In the genomic region with DNA sequence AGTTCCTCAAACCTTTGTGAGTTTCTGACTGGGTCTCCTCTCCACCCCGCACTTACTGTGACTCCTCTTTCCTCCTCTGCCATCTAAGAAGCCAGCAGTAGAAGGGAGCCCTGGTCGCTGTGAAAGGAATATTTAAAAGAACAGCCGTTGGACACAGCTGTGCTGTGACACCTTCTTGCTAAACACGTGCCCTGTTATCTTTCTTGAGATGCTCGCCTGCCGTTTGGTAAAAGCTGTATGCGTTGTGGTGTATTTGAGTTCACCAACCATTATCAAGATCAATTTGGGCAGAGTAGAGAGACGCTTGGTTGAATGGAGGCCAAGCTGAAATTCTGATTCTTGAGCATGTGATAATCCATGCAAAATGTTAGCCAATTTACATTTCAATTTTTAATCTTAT, we compare ENCODE assay signal across 17 cellular contexts. TPM values are rescaled to one million over a fixed set of nuclear protein-coding genes. Genes with fewer than 3 reads are reported as not detected.
DNase-seq lines count a peak whose midpoint lies in the region; ATAC-seq, FAIRE-seq and TF ChIP-seq lines count a peak whose summit lies in the region.
"Had no signal": no experiment of that assay in that cellular context is flagged by ENCODE, and none has a peak within 500 bp of the region (broad histone marks: within the 10 kb centered on the region; RNA-seq: fewer than 3 reads in every experiment).

No MANE protein-coding gene starts in this region.

- H3K79me2 ChIP-seq in K562 (ENCODE audit: control insufficient read depth, insufficient read depth, low read length): peaks cover 39% of the 10 kb centered on the region

- TF ChIP-seq CTCF in K562 (IDR thresholded peaks at IDR 0.05 in 2 of 3, conservative IDR thresholded peaks at IDR 0.05 in 1 of 3; ENCODE audit: insufficient read depth in 2 of 3, low read depth in 1 of 3, low read length in 3 of 3): no peak
- no peak for TF ChIP-seq CTCF in neural crest cell (conservative IDR thresholded peaks at IDR 0.05)

- H3K36me3 ChIP-seq in KOPT-K1 (ENCODE audit: insufficient read depth, low read length): peaks cover 41% of the 10 kb centered on the region
- H3K36me3 ChIP-seq in K562 (ENCODE audit: control insufficient read depth, insufficient read depth, low read length): peaks cover 15% of the 10 kb centered on the region; the same call in 2 of the 3 replicates

- DNase-seq in HUDEP-2 (lab: John Stamatoyannopoulos, UW; ENCODE audit: unreplicated experiment in 76 of 76): peak in 72 of 76 experiments; percentile 24 to 90 (median 70)
- peak in 1 of 4 experiments; percentile 36 for DNase-seq in K562 (ENCODE audit: extremely low read depth in 1 of 4, low spot score in 3 of 4)
- no peak for DNase-seq in neural crest cell (ENCODE audit: low read depth, low spot score)
- DNase-seq in stimulated activated CD4-positive, alpha-beta T cell treated with anti-CD3 and anti-CD28 coated beads, Interleukin-12 subunit alpha, Interleukin-12 subunit beta, amount 100 ng/mL, for 4 hours: no peak
- no peak for DNase-seq in stimulated activated CD4-positive, alpha-beta T cell treated with anti-CD3 and anti-CD28 coated beads, Interleukin-4, amount 100 ng/mL, for 4 hours
- DNase-seq in NCI-H1105 treated with DMSO at 0.1 percent for 48 hours (lab: John Stamatoyannopoulos, UW): no peak
- DNase-seq: CD8-positive, alpha-beta T cell; DND-41; NCI-H1105; NCI-H2029 treated with DMSO at 0.1 percent for 48 hours; NCI-H345; NCI-H774 had no signal

- H3K27me3 Mint-ChIP-seq in neural crest cell (ENCODE audit: low read depth): no peaks in the 10 kb centered on the region

- peak overlapping the region; percentile 14 for H3K4me3 Mint-ChIP-seq in neural crest cell
- H3K4me3 Mint-ChIP-seq: CD8-positive, alpha-beta T cell; HFFc6 had no signal

- no peak for TF ChIP-seq RAD21 in K562 (CRISPR knock-in tag; conservative IDR thresholded peaks at IDR 0.05 in 1 of 2, IDR thresholded peaks at IDR 0.05 in 1 of 2)

- in situ Hi-C loops in K562 (cut with MboI): no loop called here

- H2AFZ ChIP-seq in K562 (ENCODE audit: low read depth, low read length): 0 out of 2 replicates have a peak overlapping the region, but pooled peaks have one; percentile 14

- intact Hi-C loops in K562 (cut with micrococcal nuclease): loop anchor here (5.0 kb wide), 1 partner anchor 44 kb away; the partner anchor contains the start of gene DRG2

- no peaks in the 10 kb centered on the region for H3K9me3 Mint-ChIP-seq in neural crest cell
- H3K9me3 Mint-ChIP-seq: CD8-positive, alpha-beta T cell; HFFc6 had no signal

- H3K4me2 ChIP-seq in K562 (ENCODE audit: insufficient read depth, low read length): peak overlapping the region; percentile 35

- H3K9me1 ChIP-seq in K562 (ENCODE audit: control insufficient read depth, insufficient read depth, low read length): no peaks in the 10 kb centered on the region

- no peak overlapping the region for H3K27ac Mint-ChIP-seq in neural crest cell (ENCODE audit: unreplicated experiment)
- H3K27ac Mint-ChIP-seq: CD8-positive, alpha-beta T cell had no signal

- peaks cover 16 to 27% of the 10 kb centered on the region in 2 experiments; a peak in 4 of 5 replicates for H3K4me1 ChIP-seq in K562 (replicated peaks in 1 of 2; ENCODE audit: control insufficient read depth in 2 of 2, insufficient read depth in 2 of 2, low read length in 2 of 2)

- peaks cover 43% of the 10 kb centered on the region for H3K4me1 Mint-ChIP-seq in neural crest cell

- no peaks in the 10 kb centered on the region for H3K27me3 ChIP-seq in K562 (ENCODE audit: control insufficient read depth in 2 of 2, insufficient read depth in 2 of 2, low read length in 2 of 2)
- H3K27me3 ChIP-seq: BLaER1 had no signal

- peaks cover 6% of the 10 kb centered on the region for H3K36me3 Mint-ChIP-seq in neural crest cell (ENCODE audit: low read depth)

- H3K9ac ChIP-seq in K562 (ENCODE audit: insufficient read depth in 1 of 2, low read depth in 2 of 2, low read length in 2 of 2): no peak overlapping the region; a peak in 1 of 4 replicates
- H3K9ac ChIP-seq: BLaER1 had no signal

- TF ChIP-seq POLR2A in K562 (conservative IDR thresholded peaks at IDR 0.05): no peak

- no peaks in the 10 kb centered on the region for H3K9me3 ChIP-seq in KOPT-K1 (ENCODE audit: insufficient read depth, low read length, poor library complexity, severe bottlenecking)
- no peaks in the 10 kb centered on the region for H3K9me3 ChIP-seq in K562 (replicated peaks; ENCODE audit: control insufficient read depth, insufficient read depth, low read depth, low read length)
- H3K9me3 ChIP-seq: BLaER1 had no signal

- CTCF ChIA-PET in K562 (lab: Yijun Ruan, JAX; ENCODE audit: low intra/inter-chr PET ratio): no interaction called here

- peak; percentile 82 for FAIRE-seq in K562 (lab: Jason Lieb, UNC)
- FAIRE-seq: GM12878 had no signal

- POLR2A ChIA-PET in K562 (lab: Yijun Ruan, JAX): no interaction called here

- H3K4me3 ChIP-seq in K562: no peak overlapping the region
- H3K4me3 ChIP-seq: BLaER1, GM12878 had no signal

- H4K20me1 ChIP-seq in K562 (replicated peaks; ENCODE audit: control insufficient read depth, insufficient read depth, low read length): no peaks in the 10 kb centered on the region; the same call in 1 of the 2 replicates

- H3K27ac ChIP-seq in KOPT-K1 (ENCODE audit: low read depth, low read length, poor library complexity, severe bottlenecking) (peak overlapping the region; percentile 58), K562 (ENCODE audit: extremely low read depth, low read depth, low read length) (peak overlapping the region; percentile 20; the same call in 1 of the 3 replicates)
- H3K27ac ChIP-seq: BLaER1 had no signal

- no peak for TF ChIP-seq EP300 in K562 (IDR thresholded peaks at IDR 0.05; ENCODE audit: low read length)

- WGBS in K562 (ENCODE audit: insufficient coverage, low coverage, missing lambda C conversion rate): 6% methylated on average over 8 of the region's 8 CpGs

- no TSS peak for BruUV-seq in K562 (replicated peaks; lab: Mats Ljungman, UMichigan)

- no peak for ATAC-seq in K562
- ATAC-seq: CD8-positive, alpha-beta T cell; GM12878; Right ventricle myocardium inferior had no signal

RNA-seq across cellular contexts. Expression of gene GID4, which starts 3.8 kb away (rescaled TPM):
- total RNA-seq in K562 (2011; cell fraction: chromatin; rRNA removed; ENCODE audit: low replicate concordance): 6.8 and 7.2 TPM in 2 replicates
- 5.8 and 6.8 TPM in 2 replicates for total RNA-seq in K562 (2011; cell fraction: nucleolus; rRNA removed)
- total RNA-seq in K562 (2011; cell fraction: nucleoplasm; rRNA removed): 9.2 and 13.9 TPM in 2 replicates
- total RNA-seq in K562 (2014; rRNA removed): 2.8 and 2.9 TPM in 2 replicates
- total RNA-seq in K562 (2014; rRNA removed; fragmentation: Illumina TruSeq; extraction: Trizol): 3.7 and 4.1 TPM in 2 replicates
- total RNA-seq in K562 (2015; rRNA removed; fragmentation: Illumina TruSeq; extraction: Trizol): 3.3 TPM in 2 replicates
- total RNA-seq in K562 (2021): 4.8 and 6.4 TPM in 2 replicates
- 5.9 and 6.6 TPM in 2 replicates for polyA plus RNA-seq in K562 (2011; rRNA removed)
- 3.1 and 5.5 TPM in 2 replicates for polyA plus RNA-seq in K562 (2011; cell fraction: cytosol; rRNA removed)
- polyA plus RNA-seq in K562 (2011; cell fraction: nucleus; rRNA removed): 5.2 and 6.2 TPM in 2 replicates
- polyA plus RNA-seq in K562 (2012): 5.2 and 6.2 TPM in 2 replicates
- 5.9 TPM in 2 replicates for polyA plus RNA-seq in K562 (2014; fragmentation: Illumina TruSeq; extraction: Trizol)
- polyA plus RNA-seq in K562 (2014; fragmentation: Nextera tagmentation; extraction: Ambion mirVana): 1 to 10 TPM; 1.2 to 1.3 TPM
- 3.3 and 4.2 TPM in 2 replicates for polyA plus RNA-seq in K562 (2014; rRNA removed)
- 7.7 and 11.4 TPM in 2 replicates for polyA minus RNA-seq in K562 (2011; rRNA and poly(A)+ RNA removed)
- polyA minus RNA-seq in K562 (2011; cell fraction: cytosol; rRNA and poly(A)+ RNA removed): 4.1 and 5.4 TPM in 2 replicates
- polyA minus RNA-seq in K562 (2011; cell fraction: nucleus; rRNA and poly(A)+ RNA removed): 2.7 TPM in 2 replicates
- total RNA-seq in neural crest cell: 11.8 and 12.2 TPM in 2 replicates

RNA-seq across cellular contexts. Expression of gene ATPAF2, which starts 4.0 kb away (rescaled TPM):
- total RNA-seq in K562 (2011; cell fraction: chromatin; rRNA removed; ENCODE audit: low replicate concordance): 34.0 and 74.5 TPM in 2 replicates
- total RNA-seq in K562 (2011; cell fraction: nucleolus; rRNA removed): 53.3 and 57.9 TPM in 2 replicates
- 40.1 and 41.6 TPM in 2 replicates for total RNA-seq in K562 (2011; cell fraction: nucleoplasm; rRNA removed)
- total RNA-seq in K562 (2014; rRNA removed): 11.3 and 19.6 TPM in 2 replicates
- total RNA-seq in K562 (2014; rRNA removed; fragmentation: Illumina TruSeq; extraction: Trizol): 9.4 and 11.4 TPM in 2 replicates
- total RNA-seq in K562 (2015; rRNA removed; fragmentation: Illumina TruSeq; extraction: Trizol): 11.3 and 12.4 TPM in 2 replicates
- 19.2 and 22.5 TPM in 2 replicates for total RNA-seq in K562 (2021)
- 10.5 and 12.2 TPM in 2 replicates for polyA plus RNA-seq in K562 (2011; rRNA removed)
- polyA plus RNA-seq in K562 (2011; cell fraction: cytosol; rRNA removed): 8.8 and 13.7 TPM in 2 replicates
- polyA plus RNA-seq in K562 (2011; cell fraction: nucleus; rRNA removed): 37.0 and 44.6 TPM in 2 replicates
- polyA plus RNA-seq in K562 (2012): 12.7 and 14.7 TPM in 2 replicates
- 15.0 and 17.4 TPM in 2 replicates for polyA plus RNA-seq in K562 (2014; fragmentation: Illumina TruSeq; extraction: Trizol)
- 1 to 10 TPM; 2.1 to 6.4 TPM for polyA plus RNA-seq in K562 (2014; fragmentation: Nextera tagmentation; extraction: Ambion mirVana)
- 11.3 and 16.2 TPM in 2 replicates for polyA plus RNA-seq in K562 (2014; rRNA removed)
- 10.4 and 17.1 TPM in 2 replicates for polyA minus RNA-seq in K562 (2011; rRNA and poly(A)+ RNA removed)
- polyA minus RNA-seq in K562 (2011; cell fraction: cytosol; rRNA and poly(A)+ RNA removed): 6.6 and 9.9 TPM in 2 replicates
- 10.0 and 10.9 TPM in 2 replicates for polyA minus RNA-seq in K562 (2011; cell fraction: nucleus; rRNA and poly(A)+ RNA removed)
- 20.3 and 23.1 TPM in 2 replicates for total RNA-seq in neural crest cell

RNA-seq across cellular contexts. Expression of gene DRG2, which starts 44.8 kb away (rescaled TPM):
- 53.7 and 130 TPM in 2 replicates for total RNA-seq in K562 (2011; cell fraction: chromatin; rRNA removed; ENCODE audit: low replicate concordance)
- 88.3 and 90.6 TPM in 2 replicates for total RNA-seq in K562 (2011; cell fraction: nucleolus; rRNA removed)
- total RNA-seq in K562 (2011; cell fraction: nucleoplasm; rRNA removed): 71.2 and 72.4 TPM in 2 replicates
- total RNA-seq in K562 (2014; rRNA removed): 30.5 and 43.1 TPM in 2 replicates
- 18.0 and 19.3 TPM in 2 replicates for total RNA-seq in K562 (2014; rRNA removed; fragmentation: Illumina TruSeq; extraction: Trizol)
- total RNA-seq in K562 (2015; rRNA removed; fragmentation: Illumina TruSeq; extraction: Trizol): 29.1 and 30.2 TPM in 2 replicates
- 36.7 and 37.9 TPM in 2 replicates for total RNA-seq in K562 (2021)
- 19.0 and 25.2 TPM in 2 replicates for polyA plus RNA-seq in K562 (2011; rRNA removed)
- 21.7 and 32.1 TPM in 2 replicates for polyA plus RNA-seq in K562 (2011; cell fraction: cytosol; rRNA removed)
- polyA plus RNA-seq in K562 (2011; cell fraction: nucleus; rRNA removed): 65.6 and 92.4 TPM in 2 replicates
- 24.0 and 30.6 TPM in 2 replicates for polyA plus RNA-seq in K562 (2012)
- 29.7 and 34.7 TPM in 2 replicates for polyA plus RNA-seq in K562 (2014; fragmentation: Illumina TruSeq; extraction: Trizol)
- 10 to 100 TPM in 1 of 2 experiments, 1 to 10 TPM in 1; 6.6 to 16.4 TPM for polyA plus RNA-seq in K562 (2014; fragmentation: Nextera tagmentation; extraction: Ambion mirVana)
- polyA plus RNA-seq in K562 (2014; rRNA removed): 26.1 and 27.5 TPM in 2 replicates
- 21.8 and 30.6 TPM in 2 replicates for polyA minus RNA-seq in K562 (2011; rRNA and poly(A)+ RNA removed)
- 21.8 and 23.7 TPM in 2 replicates for polyA minus RNA-seq in K562 (2011; cell fraction: cytosol; rRNA and poly(A)+ RNA removed)
- polyA minus RNA-seq in K562 (2011; cell fraction: nucleus; rRNA and poly(A)+ RNA removed): 34.2 and 38.4 TPM in 2 replicates
- total RNA-seq in neural crest cell: 40.3 and 41.5 TPM in 2 replicates

Comparison
In these comparisons a context has a peak if more than half of its experiments do, and no peak if none do; other contexts are left out.
1. DNase-seq: peak in HUDEP-2 (72 of 76); none in neural crest cell (single experiment), stimulated activated CD4-positive, alpha-beta T cell treated with anti-CD3 and anti-CD28 coated beads, Interleukin-12 subunit alpha, Interleukin-12 subunit beta, amount 100 ng/mL, for 4 hours (single experiment), stimulated activated CD4-positive, alpha-beta T cell treated with anti-CD3 and anti-CD28 coated beads, Interleukin-4, amount 100 ng/mL, for 4 hours (0 of 2) and NCI-H1105 treated with DMSO at 0.1 percent for 48 hours (single experiment).